ENCODE assay signal across 18 cellular contexts in genomic region chr4:184801781-184802180, GRCh38. TPM values are rescaled to one million over a fixed set of nuclear protein-coding genes. Genes with fewer than 3 reads are reported as not detected.
DNase-seq lines count a peak whose midpoint lies in the region; ATAC-seq, FAIRE-seq and TF ChIP-seq lines count a peak whose summit lies in the region.
"Had no signal": no experiment of that assay in that cellular context is flagged by ENCODE, and none has a peak within 500 bp of the region (broad histone marks: within the 10 kb centered on the region; RNA-seq: fewer than 3 reads in every experiment).

No MANE protein-coding gene starts in this region.

- H3K4me1 Mint-ChIP-seq in brain: peaks cover 41% of the 10 kb centered on the region
- H3K4me1 Mint-ChIP-seq in CD8-positive, alpha-beta T cell (ENCODE audit: low read depth): peaks cover 7% of the 10 kb centered on the region

- no peak for TF ChIP-seq CTCF in brain (conservative IDR thresholded peaks at IDR 0.05)
- no peak for TF ChIP-seq CTCF in keratinocyte (optimal IDR thresholded peaks at IDR 0.05 in 1 of 3, IDR thresholded peaks at IDR 0.05 in 1 of 3, conservative IDR thresholded peaks at IDR 0.05 in 1 of 3; ENCODE audit: extremely low read depth in 1 of 3, insufficient read depth in 2 of 3, low read length in 3 of 3)
- TF ChIP-seq CTCF in spleen (IDR thresholded peaks at IDR 0.05 in 8 of 11, conservative IDR thresholded peaks at IDR 0.05 in 3 of 11): no peak
- no peak for TF ChIP-seq CTCF in CD8-positive, alpha-beta T cell (IDR thresholded peaks at IDR 0.05)

- no peaks in the 10 kb centered on the region for H3K9me3 ChIP-seq in keratinocyte (ENCODE audit: control insufficient read depth, low read depth, low read length)
- no peaks in the 10 kb centered on the region for H3K9me3 ChIP-seq in spleen
- no peaks in the 10 kb centered on the region for H3K9me3 ChIP-seq in CD8-positive, alpha-beta T cell (ENCODE audit: low read length)
- H3K9me3 ChIP-seq: sigmoid colon had no signal

- 85 to 94% (median 93%) methylated on average over 3 of the region's 3 CpGs for WGBS in spleen, 5 donors

- H3K36me3 Mint-ChIP-seq in brain: peaks cover 53% of the 10 kb centered on the region
- peaks cover 48% of the 10 kb centered on the region for H3K36me3 Mint-ChIP-seq in CD8-positive, alpha-beta T cell

- peak; percentile 29 for DNase-seq in LHCN-M2 (ENCODE audit: low read depth)
- peak; percentile 59 for DNase-seq in keratinocyte (ENCODE audit: low read depth, low spot score)
- peak; percentile 53 for DNase-seq in spleen
- DNase-seq in activated CD4-positive, CD25-positive, alpha-beta regulatory T cell (lab: John Stamatoyannopoulos, UW): no peak
- no peak for DNase-seq in COR-L47 (lab: John Stamatoyannopoulos, UW)
- no peak for DNase-seq in CD8-positive, alpha-beta T cell
- DNase-seq: activated CD4-positive, alpha-beta T cell treated with anti-CD3 and anti-CD28 coated beads, Interleukin-2, amount 10 ng/mL, durations not matched to agents 24 days and 14 days; activated T-cell treated with anti-CD3 and anti-CD28 coated beads for 4 hours; NCI-H2081; NCI-H82; nephron progenitor cell; sigmoid colon; T-helper 17 cell had no signal

- peak overlapping the region in 4 of 5 experiments; percentile 19 to 83 (median 32) for H3K27ac Mint-ChIP-seq in brain
- no peak overlapping the region for H3K27ac Mint-ChIP-seq in CD8-positive, alpha-beta T cell
- H3K27ac Mint-ChIP-seq: activated CD4-positive, alpha-beta T cell treated with anti-CD3 and anti-CD28 coated beads, Interleukin-2, amount 10 ng/mL, durations not matched to agents 24 days and 14 days; activated naive CD8-positive, alpha-beta T cell; nephron progenitor cell; T-helper 17 cell had no signal

- FAIRE-seq in keratinocyte (lab: Jason Lieb, UNC): peak; percentile 99

- CTCF ChIA-PET in CD8-positive, alpha-beta T cell (lab: Charles Lee): interaction anchor here (1.3 kb wide), 1 partner anchor 9 kb away, joined by 3 read pairs; no protein-coding TSS in a partner anchor

- no peak for ATAC-seq in CD8-positive, alpha-beta T cell
- ATAC-seq: T-helper 17 cell had no signal

- H3K27me3 ChIP-seq in keratinocyte (ENCODE audit: control insufficient read depth, extremely low read depth, insufficient read depth, low read length): no peaks in the 10 kb centered on the region
- H3K27me3 ChIP-seq in spleen (replicated peaks in 1 of 7): no peaks in the 10 kb centered on the region
- no peaks in the 10 kb centered on the region for H3K27me3 ChIP-seq in CD8-positive, alpha-beta T cell (ENCODE audit: insufficient read depth, low read length)
- H3K27me3 ChIP-seq: BLaER1 treated with 17β-estradiol and CSF1 and Interleukin-3, amounts not matched to agents 10 nM and 100 nM; sigmoid colon had no signal

- peaks cover 0 to 5% (median 0%) of the 10 kb centered on the region in 5 experiments for H3K9me3 Mint-ChIP-seq in brain
- H3K9me3 Mint-ChIP-seq in CD8-positive, alpha-beta T cell: no peaks in the 10 kb centered on the region
- H3K9me3 Mint-ChIP-seq: activated CD4-positive, alpha-beta T cell treated with anti-CD3 and anti-CD28 coated beads, Interleukin-2, amount 10 ng/mL, durations not matched to agents 24 days and 14 days; nephron progenitor cell had no signal

- H3K4me1 ChIP-seq in keratinocyte (ENCODE audit: control insufficient read depth, extremely low read depth, insufficient read depth, low read length) (peaks cover 52% of the 10 kb centered on the region), spleen (peaks cover 8 to 44% (median 16%) of the 10 kb centered on the region in 6 donors)
- H3K4me1 ChIP-seq in CD8-positive, alpha-beta T cell (ENCODE audit: insufficient read depth, low read length): no peaks in the 10 kb centered on the region

- H3K4me2 ChIP-seq in keratinocyte (ENCODE audit: control insufficient read depth, extremely low read depth, insufficient read depth, low read depth, low read length): peak overlapping the region; percentile 29

- H3K9ac ChIP-seq in keratinocyte (ENCODE audit: control insufficient read depth, extremely low read depth, insufficient read depth, low read length): no peak overlapping the region

- peaks cover 18% of the 10 kb centered on the region for H3K79me2 ChIP-seq in keratinocyte (ENCODE audit: control insufficient read depth, insufficient read depth, low read length)

- dilution Hi-C loops in keratinocyte (cut with MboI; ENCODE audit: extremely low pct_ligation_motif_present, low sequenced_read_pairs): no loop called here

- POLR2A ChIA-PET in CD8-positive, alpha-beta T cell (lab: Charles Lee): no interaction called here

- H3K27ac ChIP-seq in keratinocyte (ENCODE audit: control insufficient read depth, insufficient read depth, low read length) (peak overlapping the region; percentile 38), spleen (no peak overlapping the region)
- no peak overlapping the region for H3K27ac ChIP-seq in CD8-positive, alpha-beta T cell (ENCODE audit: low read depth, low read length)
- H3K27ac ChIP-seq: BLaER1 treated with 17β-estradiol and CSF1 and Interleukin-3, amounts not matched to agents 10 nM and 100 nM; sigmoid colon had no signal

- peak overlapping the region in 2 of 5 experiments; percentile 4 to 5 for H3K4me3 Mint-ChIP-seq in brain
- no peak overlapping the region for H3K4me3 Mint-ChIP-seq in CD8-positive, alpha-beta T cell
- H3K4me3 Mint-ChIP-seq: activated CD4-positive, alpha-beta T cell treated with anti-CD3 and anti-CD28 coated beads, Interleukin-2, amount 10 ng/mL, durations not matched to agents 24 days and 14 days; activated naive CD8-positive, alpha-beta T cell; nephron progenitor cell; T-helper 17 cell had no signal

- TF ChIP-seq POLR2A in spleen (IDR thresholded peaks at IDR 0.05): no peak

- no peak overlapping the region for H2AFZ ChIP-seq in keratinocyte (ENCODE audit: control insufficient read depth, low read length)

- no peaks in the 10 kb centered on the region for H3K9me1 ChIP-seq in keratinocyte (ENCODE audit: control insufficient read depth, extremely low read depth, insufficient read depth, low read length)

- no peak overlapping the region for H3K4me3 ChIP-seq in keratinocyte (ENCODE audit: control insufficient read depth in 2 of 3, extremely low read depth in 1 of 3, insufficient read depth in 2 of 3, low read depth in 1 of 3, low read length in 3 of 3)
- H3K4me3 ChIP-seq in spleen: no peak overlapping the region
- H3K4me3 ChIP-seq in CD8-positive, alpha-beta T cell (ENCODE audit: low read depth, low read length): no peak overlapping the region
- H3K4me3 ChIP-seq: BLaER1 treated with 17β-estradiol and CSF1 and Interleukin-3, amounts not matched to agents 10 nM and 100 nM; lung; sigmoid colon had no signal

- intact Hi-C loops in spleen (cut with DNase I; ENCODE audit: low total_unique reads): no loop called here
- intact Hi-C loops in CD8-positive, alpha-beta T cell (cut with DNase I, micrococcal nuclease): no loop called here

- H3K36me3 ChIP-seq in keratinocyte (ENCODE audit: control insufficient read depth in 2 of 2, extremely low read depth in 1 of 2, insufficient read depth in 2 of 2, low read length in 2 of 2): peaks cover 13 to 21% of the 10 kb centered on the region in 2 experiments
- peaks cover 0 to 68% (median 21%) of the 10 kb centered on the region in 6 donors for H3K36me3 ChIP-seq in spleen
- no peaks in the 10 kb centered on the region for H3K36me3 ChIP-seq in CD8-positive, alpha-beta T cell (ENCODE audit: insufficient read depth, low read length)

- H4K20me1 ChIP-seq in keratinocyte (ENCODE audit: control insufficient read depth, extremely low read depth, insufficient read depth, low read length): no peaks in the 10 kb centered on the region

- H3K27me3 Mint-ChIP-seq in brain: no peaks in the 10 kb centered on the region
- no peaks in the 10 kb centered on the region for H3K27me3 Mint-ChIP-seq in CD8-positive, alpha-beta T cell (ENCODE audit: low read depth)
- H3K27me3 Mint-ChIP-seq: activated CD4-positive, alpha-beta T cell treated with anti-CD3 and anti-CD28 coated beads, Interleukin-2, amount 10 ng/mL, durations not matched to agents 24 days and 14 days; activated naive CD8-positive, alpha-beta T cell; T-helper 17 cell; type B pancreatic cell had no signal

RNA-seq across cellular contexts. Expression of gene ACSL1, which starts 24.0 kb away (rescaled TPM):
- total RNA-seq in LHCN-M2 (2014; rRNA removed): 83.0 and 115 TPM in 2 replicates
- 27.4 TPM for polyA plus RNA-seq in LHCN-M2 (2012)
- polyA plus RNA-seq in brain (ENCODE audit: insufficient read depth, low read depth, low replicate concordance): 26.3 TPM
- 46.4 to 64.3 TPM (median 60.6 TPM) in 3 replicates for polyA plus RNA-seq in keratinocyte
- polyA plus RNA-seq in keratinocyte (2011; ENCODE audit: low read depth): 58.9 TPM
- 26.6 and 55.5 TPM in 2 replicates for polyA plus RNA-seq in keratinocyte (2011; cell fraction: cytosol; rRNA removed)
- 61.3 and 76.7 TPM in 2 replicates for polyA plus RNA-seq in keratinocyte (2011; cell fraction: nucleus; rRNA removed)
- 49.9 and 91.8 TPM in 2 replicates for polyA plus RNA-seq in keratinocyte (2012; ENCODE audit: low replicate concordance)
- polyA minus RNA-seq in keratinocyte: 68.3 to 118 TPM (median 104 TPM) in 3 replicates
- 75.0 TPM for polyA minus RNA-seq in keratinocyte (2011; cell fraction: cytosol; rRNA and poly(A)+ RNA removed)
- 67.1 and 83.1 TPM in 2 replicates for polyA minus RNA-seq in keratinocyte (2011; cell fraction: nucleus; rRNA and poly(A)+ RNA removed)
- total RNA-seq in spleen: 100 to 1,000 TPM in 6 of 7 donors, 10 to 100 TPM in 1; 79.9 to 333 (median 142) TPM
- polyA plus RNA-seq in spleen: 10 to 100 TPM; 17.6 to 30.3 (median 22.3) TPM
- 10 to 100 TPM; 18.4 to 21.3 TPM for total RNA-seq in CD8-positive, alpha-beta T cell

Comparison
In these comparisons a context has a peak if more than half of its experiments do, and no peak if none do; other contexts are left out.
1. DNase-seq: peak in LHCN-M2 (single experiment), keratinocyte (single experiment) and spleen (single experiment); none in activated CD4-positive, CD25-positive, alpha-beta regulatory T cell (0 of 4), COR-L47 (single experiment) and CD8-positive, alpha-beta T cell (0 of 7).